In genomic region chr9:91043786-91044185, GRCh38 we compare ENCODE assay signal across 16 cellular contexts.
DNase-seq lines count a peak whose midpoint lies in the region; ATAC-seq and TF ChIP-seq lines count a peak whose summit lies in the region.
"Had no signal": no experiment of that assay in that cellular context is flagged by ENCODE, and none has a peak within 500 bp of the region (broad histone marks: within the 10 kb centered on the region; RNA-seq: fewer than 3 reads in every experiment).

No MANE protein-coding gene starts in this region.

- H3K27me3 Mint-ChIP-seq in activated T-helper 17 cell treated with anti-CD3 and anti-CD28 coated beads, Interleukin-2, amount 50 U/mL, for 72 hours: peaks cover 34% of the 10 kb centered on the region

- POLR2A ChIA-PET in HEK293 (lab: Yijun Ruan, JAX): no interaction called here

- ATAC-seq in activated T-helper 17 cell treated with anti-CD3 and anti-CD28 coated beads, Interleukin-2, amount 50 U/mL, for 72 hours (replicated peaks): no peak
- no peak for ATAC-seq in lung (ENCODE audit: insufficient read depth, low FRiP score)
- ATAC-seq in HG02642 (IDR thresholded peaks at IDR 0.05; ENCODE audit: poor library complexity, unreplicated experiment): no peak

- H3K27ac ChIP-seq in HEK293 (ENCODE audit: extremely low read depth, low read depth, low read length) (no peak overlapping the region), lung (ENCODE audit: low read depth in 1 of 2, low read length in 1 of 2) (no peak overlapping the region), thyroid gland (peak overlapping the region in 1 of 3 donors; percentile 6)

- H3K36me3 Mint-ChIP-seq in activated T-helper 17 cell treated with anti-CD3 and anti-CD28 coated beads, Interleukin-2, amount 50 U/mL, for 72 hours (ENCODE audit: low read depth): peaks cover 6% of the 10 kb centered on the region
- H3K36me3 Mint-ChIP-seq: CD4-positive, CD25-positive, alpha-beta regulatory T cell; IgD-negative memory B cell had no signal

- 74 to 89% methylated on average over 5 of the region's 5 CpGs for WGBS in lung, 2 donors
- 37 to 48% methylated on average over 5 of the region's 5 CpGs for WGBS in thyroid gland, 2 donors

- H3K36me3 ChIP-seq in HEK293 (ENCODE audit: control insufficient read depth in 2 of 2, insufficient read depth in 1 of 2, low read length in 2 of 2): no peaks in the 10 kb centered on the region
- H3K36me3 ChIP-seq in lung (ENCODE audit: control insufficient read depth in 2 of 2, insufficient read depth in 2 of 2, low read length in 2 of 2): no peaks in the 10 kb centered on the region
- no peaks in the 10 kb centered on the region for H3K36me3 ChIP-seq in thyroid gland

- no peak overlapping the region for H3K4me3 ChIP-seq in HEK293 (ENCODE audit: low read depth, low read length)
- no peak overlapping the region for H3K4me3 ChIP-seq in lung
- H3K4me3 ChIP-seq in thyroid gland (replicated peaks in 1 of 3): no peak overlapping the region

- TF ChIP-seq CTCF in HEK293 (tag by site-specific recombination; IDR thresholded peaks at IDR 0.05): no peak
- TF ChIP-seq CTCF in lung (IDR thresholded peaks at IDR 0.05; ENCODE audit: control extremely low read depth, extremely low read depth): no peak
- TF ChIP-seq CTCF in thyroid gland (IDR thresholded peaks at IDR 0.05): no peak

- DNase-seq in lung (ENCODE audit: low spot score) (peak; percentile 29), thyroid gland (peak; percentile 25 to 26), AML-193 (lab: John Stamatoyannopoulos, UW) (no peak)
- no peak for DNase-seq in effector CD8-positive, alpha-beta T cell (lab: John Stamatoyannopoulos, UW)
- DNase-seq: CD4-positive, CD25-positive, alpha-beta regulatory T cell; NCI-H1105 treated with DMSO at 0.1 percent for 48 hours; NCI-H1694 treated with DMSO at 0.1 percent for 48 hours; NCI-H2107; NCI-H345; NCI-H526; SHP77 had no signal

- H3K27me3 ChIP-seq in lung (ENCODE audit: control insufficient read depth, insufficient read depth): no peaks in the 10 kb centered on the region
- H3K27me3 ChIP-seq in thyroid gland: no peaks in the 10 kb centered on the region

- peak overlapping the region; percentile 63 for H3K27ac Mint-ChIP-seq in activated T-helper 17 cell treated with anti-CD3 and anti-CD28 coated beads, Interleukin-2, amount 50 U/mL, for 72 hours
- H3K27ac Mint-ChIP-seq: B cell; CD4-positive, CD25-positive, alpha-beta regulatory T cell had no signal

- H3K9me3 ChIP-seq in HEK293 (ENCODE audit: control insufficient read depth, insufficient read depth, low read depth, low read length) (no peaks in the 10 kb centered on the region), lung (ENCODE audit: control insufficient read depth in 2 of 2, insufficient read depth in 1 of 2, low read length in 1 of 2) (no peaks in the 10 kb centered on the region), thyroid gland (no peaks in the 10 kb centered on the region)

- H3K4me3 Mint-ChIP-seq in activated T-helper 17 cell treated with anti-CD3 and anti-CD28 coated beads, Interleukin-2, amount 50 U/mL, for 72 hours: no peak overlapping the region
- H3K4me3 Mint-ChIP-seq: B cell; CD4-positive, CD25-positive, alpha-beta regulatory T cell; IgD-negative memory B cell had no signal

- peaks cover 25% of the 10 kb centered on the region for H3K4me1 Mint-ChIP-seq in activated T-helper 17 cell treated with anti-CD3 and anti-CD28 coated beads, Interleukin-2, amount 50 U/mL, for 72 hours
- H3K4me1 Mint-ChIP-seq: B cell had no signal

- intact Hi-C loops in thyroid gland (cut with DNase I): no loop called here

- CTCF ChIA-PET in HEK293 (lab: Yijun Ruan, JAX): no interaction called here

- no peaks in the 10 kb centered on the region for H3K9me3 Mint-ChIP-seq in activated T-helper 17 cell treated with anti-CD3 and anti-CD28 coated beads, Interleukin-2, amount 50 U/mL, for 72 hours

- H3K4me1 ChIP-seq in HEK293 (ENCODE audit: control insufficient read depth, insufficient read depth, low read length) (no peaks in the 10 kb centered on the region), lung (ENCODE audit: control insufficient read depth in 2 of 2, insufficient read depth in 2 of 2, low read length in 2 of 2) (peaks cover 0 to 3% of the 10 kb centered on the region in 2 donors), thyroid gland (peaks cover 25 to 27% of the 10 kb centered on the region in 2 donors)

- TF ChIP-seq POLR2A in thyroid gland (IDR thresholded peaks at IDR 0.05): no peak

TF ChIP-seq in HEK293, 187 proteins besides CTCF, POLR2A, EP300 and RAD21:
- TF ChIP-seq SETDB1 (IDR thresholded peaks at IDR 0.05; ENCODE audit: insufficient read length, low read length): peak; percentile 40
- TF ChIP-seq ZNF558 (tag by site-specific recombination; IDR thresholded peaks at IDR 0.05): no peak
- peak; percentile 51; the same call in 1 of the 2 replicates for TF ChIP-seq TRIM28 (IDR thresholded peaks at IDR 0.05; ENCODE audit: borderline replicate concordance, low read length)

Comparison
In these comparisons a context has a peak if more than half of its experiments do, and no peak if none do; other contexts are left out.
1. DNase-seq: peak in lung (single experiment) and thyroid gland (2 of 2); none in effector CD8-positive, alpha-beta T cell (single experiment) and AML-193 (0 of 2).